ENCODE assay signal across 18 cellular contexts in the genomic region with DNA sequence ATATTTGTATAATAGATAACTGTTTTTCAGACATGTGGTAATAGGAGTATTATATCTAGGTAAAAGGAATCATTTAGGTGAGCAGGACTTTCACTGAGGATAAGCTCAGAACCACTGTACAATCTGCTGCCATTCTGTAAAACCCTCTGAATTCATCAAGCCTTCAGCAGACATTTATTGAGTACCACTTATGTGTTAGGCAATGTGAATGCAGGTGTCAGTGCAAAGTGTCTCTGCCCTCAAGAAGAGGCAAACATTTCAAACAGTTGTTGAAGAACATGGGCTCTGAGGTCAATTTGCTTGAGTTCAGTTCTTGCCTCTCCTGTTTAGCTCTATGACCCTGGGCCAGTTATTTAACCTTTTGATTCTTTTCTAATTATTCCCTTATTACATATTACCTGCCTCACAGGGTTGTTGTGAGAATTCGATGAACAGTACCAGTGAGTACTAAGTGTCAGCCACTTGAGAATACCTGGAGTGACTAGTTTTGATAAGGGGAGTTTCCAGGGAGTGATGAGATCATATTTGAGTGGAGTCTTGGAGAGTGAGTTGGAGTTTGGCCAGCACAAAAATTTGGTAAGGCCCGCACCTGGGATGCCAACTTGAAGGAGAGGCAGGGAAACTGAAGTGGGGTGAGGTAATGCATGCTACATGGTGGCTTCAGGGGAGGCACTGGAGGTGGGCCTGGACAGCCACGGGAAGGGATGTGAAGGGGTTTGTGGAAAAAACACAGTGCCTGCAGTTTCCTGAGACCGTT. TPM values are rescaled to one million over a fixed set of nuclear protein-coding genes. Genes with fewer than 3 reads are reported as not detected.
A peak's percentile ranks its signal among the peaks of the same experiment; 100 is the strongest.
DNase-seq lines count a peak whose midpoint lies in the region; ATAC-seq and TF ChIP-seq lines count a peak whose summit lies in the region.
"Had no signal": no experiment of that assay in that cellular context is flagged by ENCODE, and none has a peak within 500 bp of the region (broad histone marks: within the 10 kb centered on the region; RNA-seq: fewer than 3 reads in every experiment).

No MANE protein-coding gene starts in this region.

- no peak overlapping the region for H4K91ac ChIP-seq in mesenchymal stem cell (ENCODE audit: low read length)

- no peak overlapping the region for H4K8ac ChIP-seq in mesenchymal stem cell (ENCODE audit: low read length)

- H3K9me3 Mint-ChIP-seq in stimulated activated naive B cell treated with anti-CD40 and anti-IgM and Interleukin-4, amounts not matched to agents 10 μg/mL and 1 μg/mL and 100 μg/mL, for 72 hours = no peaks in the 10 kb centered on the region
- H3K9me3 Mint-ChIP-seq: activated CD4-positive, alpha-beta T cell treated with anti-CD3 and anti-CD28 coated beads, Interleukin-2, amount 10 ng/mL, durations not matched to agents 7 days and 5 days; activated naive CD4-positive, alpha-beta T cell treated with anti-CD3 and anti-CD28 coated beads, Interleukin-2, amount 50 U/mL, for 72 hours; CD8-positive, alpha-beta T cell; stimulated activated naive CD8-positive, alpha-beta T cell treated with anti-CD3 and anti-CD28 coated beads, Interleukin-15, amount 100 ng/mL, for 72 hours had no signal

- H3K9ac ChIP-seq in HUES64 (ENCODE audit: low read depth, low read length) (no peak overlapping the region; the same call in 1 of the 2 replicates), mesenchymal stem cell (ENCODE audit: low read length) (no peak overlapping the region)

- H3K23ac ChIP-seq in mesenchymal stem cell (ENCODE audit: low read length in 2 of 2) = no peak overlapping the region

- H3K27me3 Mint-ChIP-seq in stimulated activated naive B cell treated with anti-CD40 and anti-IgM and Interleukin-4, amounts not matched to agents 10 μg/mL and 1 μg/mL and 100 μg/mL, for 72 hours = no peaks in the 10 kb centered on the region

- DNase-seq in ACHN (peak; percentile 28), body of pancreas (peak; percentile 25 to 31 (median 28)), mesenchymal stem cell (no peak)
- DNase-seq in central memory CD4-positive, alpha-beta T cell = no peak
- DNase-seq in stimulated activated naive B cell treated with anti-CD40 and anti-IgM and Interleukin-4, amounts not matched to agents 10 μg/mL and 1 μg/mL and 100 μg/mL, for 72 hours = no peak
- DNase-seq: activated CD4-positive, alpha-beta T cell treated with anti-CD3 and anti-CD28 coated beads, Interleukin-2, amount 10 ng/mL, durations not matched to agents 7 days and 5 days; activated T-cell treated with anti-CD3 and anti-CD28 coated beads, Interleukin-2, amount 50 U/mL, for 1 hour; CD8-positive, alpha-beta T cell; heart right ventricle; NCI-H2029; stimulated activated naive CD8-positive, alpha-beta T cell treated with anti-CD3 and anti-CD28 coated beads, Interleukin-15, amount 100 ng/mL, for 72 hours had no signal

- H3K4me2 ChIP-seq in mesenchymal stem cell (ENCODE audit: low read length, poor library complexity, severe bottlenecking) = no peak overlapping the region

- H3K18ac ChIP-seq in mesenchymal stem cell (ENCODE audit: low read depth in 1 of 2, low read length in 2 of 2) = peak overlapping the region in 1 of 2 experiments; percentile 5

- no peak overlapping the region for H2BK12ac ChIP-seq in mesenchymal stem cell (ENCODE audit: low read length in 2 of 2)

- TF ChIP-seq CTCF in body of pancreas (IDR thresholded peaks at IDR 0.05) = no peak

- no peak overlapping the region for H2BK5ac ChIP-seq in mesenchymal stem cell (ENCODE audit: low read depth, low read length, poor library complexity, severe bottlenecking)

- H3K4me3 ChIP-seq in HUES64 (ENCODE audit: low read length) (no peak overlapping the region), body of pancreas (no peak overlapping the region), mesenchymal stem cell (ENCODE audit: insufficient read depth in 1 of 2, low read depth in 1 of 2, low read length in 2 of 2) (no peak overlapping the region)
- H3K4me3 ChIP-seq: heart right ventricle, vagina had no signal

- H3K4me1 Mint-ChIP-seq in stimulated activated naive B cell treated with anti-CD40 and anti-IgM and Interleukin-4, amounts not matched to agents 10 μg/mL and 1 μg/mL and 100 μg/mL, for 72 hours = no peaks in the 10 kb centered on the region
- H3K4me1 Mint-ChIP-seq: activated CD4-positive, alpha-beta T cell treated with anti-CD3 and anti-CD28 coated beads, Interleukin-2, amount 10 ng/mL, durations not matched to agents 7 days and 5 days; stimulated activated naive CD8-positive, alpha-beta T cell treated with anti-CD3 and anti-CD28 coated beads, Interleukin-15, amount 100 ng/mL, for 72 hours had no signal

- peaks cover 11% of the 10 kb centered on the region for H3K79me1 ChIP-seq in mesenchymal stem cell (replicated peaks; ENCODE audit: low read length, poor library complexity, severe bottlenecking)

- no peak overlapping the region for H2BK120ac ChIP-seq in mesenchymal stem cell (ENCODE audit: low read depth, low read length)

- no peaks in the 10 kb centered on the region for H3K9me3 ChIP-seq in HUES64 (ENCODE audit: insufficient read depth, low read depth, low read length)
- H3K9me3 ChIP-seq in body of pancreas = no peaks in the 10 kb centered on the region
- no peaks in the 10 kb centered on the region for H3K9me3 ChIP-seq in mesenchymal stem cell (ENCODE audit: control insufficient read depth, low read length)
- H3K9me3 ChIP-seq: heart right ventricle, vagina had no signal

- intact Hi-C loops in body of pancreas (cut with DNase I) = no loop called here

- H2AFZ ChIP-seq in mesenchymal stem cell (ENCODE audit: low read depth, low read length) = no peak overlapping the region

- no peak overlapping the region for H3K4ac ChIP-seq in mesenchymal stem cell (ENCODE audit: low read depth in 1 of 2, low read length in 2 of 2)

- no peak overlapping the region for H3K14ac ChIP-seq in mesenchymal stem cell (ENCODE audit: low read length in 2 of 2)

- peaks cover 81% of the 10 kb centered on the region for H3K4me1 ChIP-seq in HUES64 (ENCODE audit: insufficient read depth, low read length)
- peaks cover 24% of the 10 kb centered on the region for H3K4me1 ChIP-seq in body of pancreas
- peaks cover 4% of the 10 kb centered on the region for H3K4me1 ChIP-seq in mesenchymal stem cell (ENCODE audit: control insufficient read depth, insufficient read depth, low read depth, low read length)

- no peak overlapping the region for H3K27ac Mint-ChIP-seq in stimulated activated naive B cell treated with anti-CD40 and anti-IgM and Interleukin-4, amounts not matched to agents 10 μg/mL and 1 μg/mL and 100 μg/mL, for 72 hours
- H3K27ac Mint-ChIP-seq: activated CD4-positive, alpha-beta T cell treated with anti-CD3 and anti-CD28 coated beads, Interleukin-2, amount 10 ng/mL, durations not matched to agents 7 days and 5 days; CD8-positive, alpha-beta T cell; stimulated activated naive CD8-positive, alpha-beta T cell treated with anti-CD3 and anti-CD28 coated beads, Interleukin-15, amount 100 ng/mL, for 72 hours had no signal

- no peak overlapping the region for H2BK15ac ChIP-seq in mesenchymal stem cell (ENCODE audit: low read depth, poor library complexity, severe bottlenecking)

- peak; percentile 69 for ATAC-seq in body of pancreas
- ATAC-seq in GM19035 (IDR thresholded peaks at IDR 0.05; ENCODE audit: unreplicated experiment) = no peak
- no peak for ATAC-seq in GM19023 (IDR thresholded peaks at IDR 0.05; ENCODE audit: unreplicated experiment)
- no peak for ATAC-seq in stimulated activated naive B cell treated with anti-CD40 and anti-IgM and Interleukin-4, amounts not matched to agents 10 μg/mL and 1 μg/mL and 100 μg/mL, for 72 hours (replicated peaks)
- ATAC-seq: activated naive CD4-positive, alpha-beta T cell treated with anti-CD3 and anti-CD28 coated beads, Interleukin-2, amount 50 U/mL, for 72 hours; CD8-positive, alpha-beta T cell; heart right ventricle; HepG2; sciatic nerve; stimulated activated naive CD8-positive, alpha-beta T cell treated with anti-CD3 and anti-CD28 coated beads, Interleukin-15, amount 100 ng/mL, for 72 hours had no signal

- WGBS in HUES64 = 82% methylated on average over 4 of the region's 4 CpGs
- 48 to 49% methylated on average over 4 of the region's 4 CpGs for WGBS in body of pancreas, 2 donors
- 94% methylated on average over 4 of the region's 4 CpGs for WGBS in mesenchymal stem cell

- H3K27me3 ChIP-seq in HUES64 (ENCODE audit: insufficient read depth, low read length) (no peaks in the 10 kb centered on the region), body of pancreas (no peaks in the 10 kb centered on the region), mesenchymal stem cell (ENCODE audit: control insufficient read depth in 1 of 2, insufficient read depth in 1 of 2, low read length in 2 of 2) (no peaks in the 10 kb centered on the region)
- H3K27me3 ChIP-seq: heart right ventricle, vagina had no signal

- no peak for TF ChIP-seq POLR2A in body of pancreas (IDR thresholded peaks at IDR 0.05)

- no peaks in the 10 kb centered on the region for H3K36me3 Mint-ChIP-seq in stimulated activated naive B cell treated with anti-CD40 and anti-IgM and Interleukin-4, amounts not matched to agents 10 μg/mL and 1 μg/mL and 100 μg/mL, for 72 hours
- H3K36me3 Mint-ChIP-seq: activated naive CD4-positive, alpha-beta T cell treated with anti-CD3 and anti-CD28 coated beads, Interleukin-2, amount 50 U/mL, for 72 hours; CD8-positive, alpha-beta T cell had no signal

- in situ Hi-C loops in ACHN (cut with HindIII; ENCODE audit: low pct_ligation_motif_present, low pct_unique_long_range_greater_than_20kb, low sequenced_read_pairs) = no loop called here

- H3K36me3 ChIP-seq in HUES64 (ENCODE audit: insufficient read depth, low read length) (no peaks in the 10 kb centered on the region), body of pancreas (replicated peaks in 1 of 2; ENCODE audit: insufficient read depth in 1 of 2, low read depth in 2 of 2) (no peaks in the 10 kb centered on the region), mesenchymal stem cell (ENCODE audit: control insufficient read depth in 1 of 2, insufficient read depth in 2 of 2, low read depth in 1 of 2, low read length in 2 of 2) (peaks cover 0 to 29% of the 10 kb centered on the region in 2 experiments)
- H3K36me3 ChIP-seq: heart right ventricle, vagina had no signal

- peak overlapping the region; percentile 35 for H2AK5ac ChIP-seq in mesenchymal stem cell (ENCODE audit: low read length, severe bottlenecking)

- peak overlapping the region; percentile 20 for H3K27ac ChIP-seq in HUES64 (ENCODE audit: low read depth, low read length)
- H3K27ac ChIP-seq in body of pancreas = peak overlapping the region in 2 of 4 donors; percentile 46 to 58
- H3K27ac ChIP-seq in mesenchymal stem cell (ENCODE audit: low read length, poor library complexity, severe bottlenecking) = no peak overlapping the region
- H3K27ac ChIP-seq: heart right ventricle, vagina had no signal

- no peak overlapping the region for H3K4me3 Mint-ChIP-seq in stimulated activated naive B cell treated with anti-CD40 and anti-IgM and Interleukin-4, amounts not matched to agents 10 μg/mL and 1 μg/mL and 100 μg/mL, for 72 hours
- H3K4me3 Mint-ChIP-seq: activated CD4-positive, alpha-beta T cell treated with anti-CD3 and anti-CD28 coated beads, Interleukin-2, amount 10 ng/mL, durations not matched to agents 7 days and 5 days; CD8-positive, alpha-beta T cell; stimulated activated naive CD8-positive, alpha-beta T cell treated with anti-CD3 and anti-CD28 coated beads, Interleukin-15, amount 100 ng/mL, for 72 hours had no signal

RNA-seq across cellular contexts. Expression of a gene that starts 33.7 kb away (rescaled TPM):
- polyA plus RNA-seq in HUES64 (2013, experiment 1 of 2) = 16.3 TPM
- 19.5 TPM for polyA plus RNA-seq in HUES64 (2013, experiment 2 of 2)
- total RNA-seq in body of pancreas = 10 to 100 TPM; 15.8 to 19.1 TPM
- polyA plus RNA-seq in mesenchymal stem cell (2013, experiment 1 of 2) = 21.5 TPM
- 20.1 TPM for polyA plus RNA-seq in mesenchymal stem cell (2013, experiment 2 of 2)

Comparison
In these comparisons a context has a peak if more than half of its experiments do, and no peak if none do; other contexts are left out.
1. DNase-seq: peak in ACHN (single experiment) and body of pancreas (4 of 4); none in mesenchymal stem cell (single experiment), central memory CD4-positive, alpha-beta T cell (single experiment) and stimulated activated naive B cell treated with anti-CD40 and anti-IgM and Interleukin-4, amounts not matched to agents 10 μg/mL and 1 μg/mL and 100 μg/mL, for 72 hours (single experiment).